In the genomic region with DNA sequence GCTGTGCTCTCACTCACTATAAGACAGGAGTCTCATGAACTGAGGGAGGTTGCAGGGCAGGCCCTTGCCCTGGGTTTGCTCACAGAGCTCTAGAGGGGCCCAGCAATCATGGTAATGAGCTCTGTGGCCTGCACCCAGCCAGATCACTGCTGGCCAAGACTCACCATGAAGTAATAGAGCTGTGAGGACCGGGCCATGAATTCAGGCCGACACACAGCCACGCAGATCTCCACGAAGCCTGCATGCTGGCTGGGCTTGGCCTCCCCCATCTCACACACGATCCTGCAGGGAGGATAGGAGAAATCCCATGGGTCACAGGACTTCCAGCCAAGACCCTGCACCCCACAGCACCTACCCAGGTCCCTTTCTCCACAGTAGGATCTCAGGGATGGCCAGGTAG, we compare ENCODE assay signal across 33 cellular contexts.
"Had no signal": no experiment of that assay in that cellular context is flagged by ENCODE, and none has a peak within 500 bp of the region (broad histone marks: within the 10 kb centered on the region; RNA-seq: fewer than 3 reads in every experiment).

No MANE protein-coding gene starts in this region.

- H3K36me3 ChIP-seq: breast epithelium, colonic mucosa, esophagus squamous epithelium, WERI-Rb-1 had no signal

- H3K9me3 ChIP-seq: ascending aorta, breast epithelium, colonic mucosa, esophagus squamous epithelium, gastroesophageal sphincter had no signal

- H3K4me1 Mint-ChIP-seq: activated B cell treated with CpG ODN at 0.5 μM for 24 hours; activated naive CD4-positive, alpha-beta T cell treated with anti-CD3 and anti-CD28 coated beads, Interleukin-2, amount 10 ng/mL, durations not matched to agents 7 days and 5 days; activated naive CD8-positive, alpha-beta T cell treated with anti-CD3 and anti-CD28 coated beads, Interleukin-2, amount 10 ng/mL, durations not matched to agents 7 days and 5 days; T-helper 17 cell had no signal

- H3K4me1 ChIP-seq: breast epithelium, colonic mucosa, esophagus squamous epithelium, gastroesophageal sphincter had no signal

- H3K9me3 Mint-ChIP-seq: activated B cell treated with CpG ODN at 0.5 μM for 24 hours; activated CD8-positive, alpha-beta T cell treated with anti-CD3 and anti-CD28 coated beads for 36 hours; activated naive CD4-positive, alpha-beta T cell treated with anti-CD3 and anti-CD28 coated beads, Interleukin-2, amount 10 ng/mL, durations not matched to agents 7 days and 5 days; activated naive CD4-positive, alpha-beta T cell treated with anti-CD3 and anti-CD28 coated beads, Interleukin-2, amount 50 U/mL, for 72 hours; activated naive CD8-positive, alpha-beta T cell treated with anti-CD3 and anti-CD28 coated beads, Interleukin-2, amount 10 ng/mL, durations not matched to agents 7 days and 5 days; activated T-helper 1 cell treated with anti-CD3 and anti-CD28 coated beads, Interleukin-12 subunit alpha, Interleukin-12 subunit beta, Interleukin-2, Interleukin-4 antibody, amounts not matched to agents 30 ng/mL and 10 ng/mL and 1 ng/mL, durations not matched to agents 14 hours and 24 hours and 36 hours; activated T-helper 2 cell treated with anti-CD3 and anti-CD28 coated beads, Interferon-gamma antibody, Interleukin-2, Interleukin-4, amounts not matched to agents 10 μg/mL and 5 μg/mL and 100 μg/mL, durations not matched to agents 14 hours and 24 hours and 36 hours; brain; T-helper 2 cell treated with Interferon-gamma antibody and Interleukin-4, amounts not matched to agents 5 μg/mL and 100 μg/mL, for 36 hours had no signal

- DNase-seq: activated B cell treated with CpG ODN at 0.5 μM for 24 hours; activated CD4-positive, alpha-beta T cell treated with anti-CD3 and anti-CD28 coated beads for 48 hours; activated CD4-positive, alpha-beta T cell treated with anti-CD3 and anti-CD28 coated beads, Interleukin-2, amount 50 U/mL, for 1 hour; activated CD4-positive, alpha-beta T cell treated with anti-CD3 and anti-CD28 coated beads, Interleukin-2, amount 50 U/mL, for 48 hours; activated CD8-positive, alpha-beta memory T cell treated with anti-CD3 and anti-CD28 coated beads for 24 hours; activated CD8-positive, alpha-beta T cell treated with anti-CD3 and anti-CD28 coated beads for 36 hours; activated gamma-delta T cell; activated naive CD4-positive, alpha-beta T cell; activated naive CD4-positive, alpha-beta T cell treated with anti-CD3 and anti-CD28 coated beads, Interleukin-2, amount 10 ng/mL, durations not matched to agents 7 days and 5 days; activated naive CD8-positive, alpha-beta T cell treated with anti-CD3 and anti-CD28 coated beads, Interleukin-2, amount 10 ng/mL, durations not matched to agents 7 days and 5 days; activated T-cell treated with anti-CD3 and anti-CD28 coated beads, Interleukin-2, amount 50 U/mL, for 48 hours; central memory CD4-positive, alpha-beta T cell; cerebellar nuclear complex; colonic mucosa; effector CD8-positive, alpha-beta T cell; esophagus squamous epithelium; foreskin melanocyte; head of caudate nucleus; T-helper 1 cell; T-helper 17 cell; T1000; WERI-Rb-1 had no signal

- H3K4me3 Mint-ChIP-seq: activated B cell treated with CpG ODN at 0.5 μM for 24 hours; activated CD8-positive, alpha-beta T cell treated with anti-CD3 and anti-CD28 coated beads for 36 hours; activated naive CD4-positive, alpha-beta T cell treated with anti-CD3 and anti-CD28 coated beads, Interleukin-2, amount 10 ng/mL, durations not matched to agents 7 days and 5 days; activated naive CD8-positive, alpha-beta T cell treated with anti-CD3 and anti-CD28 coated beads, Interleukin-2, amount 10 ng/mL, durations not matched to agents 7 days and 5 days; activated T-helper 1 cell treated with anti-CD3 and anti-CD28 coated beads, Interleukin-12 subunit alpha, Interleukin-12 subunit beta, Interleukin-2, Interleukin-4 antibody, amounts not matched to agents 30 ng/mL and 10 ng/mL and 1 ng/mL, durations not matched to agents 14 hours and 24 hours and 36 hours; brain; T-helper 17 cell; T-helper 2 cell treated with Interferon-gamma antibody and Interleukin-4, amounts not matched to agents 5 μg/mL and 100 μg/mL, for 36 hours had no signal

- H3K27ac Mint-ChIP-seq: activated B cell treated with CpG ODN at 0.5 μM for 24 hours; activated CD8-positive, alpha-beta T cell treated with anti-CD3 and anti-CD28 coated beads for 36 hours; activated naive CD4-positive, alpha-beta T cell treated with anti-CD3 and anti-CD28 coated beads, Interleukin-2, amount 10 ng/mL, durations not matched to agents 7 days and 5 days; activated naive CD4-positive, alpha-beta T cell treated with anti-CD3 and anti-CD28 coated beads, Interleukin-2, amount 50 U/mL, for 72 hours; activated naive CD8-positive, alpha-beta T cell treated with anti-CD3 and anti-CD28 coated beads, Interleukin-2, amount 10 ng/mL, durations not matched to agents 7 days and 5 days; activated T-helper 1 cell treated with anti-CD3 and anti-CD28 coated beads, Interleukin-12 subunit alpha, Interleukin-12 subunit beta, Interleukin-2, Interleukin-4 antibody, amounts not matched to agents 30 ng/mL and 10 ng/mL and 1 ng/mL, durations not matched to agents 14 hours and 24 hours and 36 hours; activated T-helper 2 cell treated with anti-CD3 and anti-CD28 coated beads, Interferon-gamma antibody, Interleukin-2, Interleukin-4, amounts not matched to agents 10 μg/mL and 5 μg/mL and 100 μg/mL, durations not matched to agents 14 hours and 24 hours and 36 hours; brain; T-helper 17 cell; T-helper 2 cell treated with Interferon-gamma antibody and Interleukin-4, amounts not matched to agents 5 μg/mL and 100 μg/mL, for 36 hours had no signal

- H3K4me3 ChIP-seq: ascending aorta, breast epithelium, cardiac muscle cell, colonic mucosa, esophagus squamous epithelium, gastroesophageal sphincter had no signal

- H3K27me3 ChIP-seq: ascending aorta, breast epithelium, cardiac muscle cell, colonic mucosa, esophagus squamous epithelium, gastroesophageal sphincter had no signal

- H3K27me3 Mint-ChIP-seq: activated B cell treated with CpG ODN at 0.5 μM for 24 hours; activated CD8-positive, alpha-beta T cell treated with anti-CD3 and anti-CD28 coated beads for 36 hours had no signal

- ATAC-seq: activated CD4-positive, CD25-positive, alpha-beta regulatory T cell treated with anti-CD3 and anti-CD28 coated beads, Interleukin-2, amount 50 U/mL, for 24 hours; activated CD8-positive, alpha-beta T cell treated with anti-CD3 and anti-CD28 coated beads for 36 hours; activated naive CD4-positive, alpha-beta T cell treated with anti-CD3 and anti-CD28 coated beads, Interleukin-2, amount 50 U/mL, for 72 hours; gastroesophageal sphincter; T-helper 17 cell had no signal

- H3K27ac ChIP-seq: ascending aorta, breast epithelium, cardiac muscle cell, colonic mucosa, epithelial cell of prostate, esophagus squamous epithelium, gastroesophageal sphincter, WERI-Rb-1 had no signal
